ENCODE assay signal across 18 cellular contexts in genomic region chr5:10330511-10331105, GRCh38. TPM values are rescaled to one million over a fixed set of nuclear protein-coding genes. Genes with fewer than 3 reads are reported as not detected.
DNase-seq lines count a peak whose midpoint lies in the region; ATAC-seq and TF ChIP-seq lines count a peak whose summit lies in the region.
"Had no signal": no experiment of that assay in that cellular context is flagged by ENCODE, and none has a peak within 500 bp of the region (broad histone marks: within the 10 kb centered on the region; RNA-seq: fewer than 3 reads in every experiment).

No MANE protein-coding gene starts in this region.

- H3K36me3 ChIP-seq in SK-N-SH (replicated peaks in 1 of 2; ENCODE audit: control insufficient read depth in 1 of 2, insufficient read depth in 2 of 2, low read length in 1 of 2) (no peaks in the 10 kb centered on the region), left ventricle myocardium inferior (no peaks in the 10 kb centered on the region), parathyroid adenoma (ENCODE audit: control insufficient read depth, insufficient read depth, low read length) (no peaks in the 10 kb centered on the region), uterus (no peaks in the 10 kb centered on the region)
- H3K36me3 ChIP-seq: pancreas had no signal

- no peaks in the 10 kb centered on the region for H3K9me2 ChIP-seq in SK-N-SH

- TF ChIP-seq EP300 in SK-N-SH (IDR thresholded peaks at IDR 0.05; ENCODE audit: borderline replicate concordance in 1 of 2, low read depth in 1 of 2, low read length in 1 of 2) = no peak

- POLR2A ChIA-PET in SK-N-SH (lab: Yijun Ruan, JAX) = interaction anchor here (1.9 kb wide), 1 partner anchor 23 kb away, joined by 16 read pairs; the partner anchor contains the start of gene MARCHF6

- H3K4me2 ChIP-seq in SK-N-SH (peak overlapping the region; percentile 55; the same call in 1 of the 2 replicates), parathyroid adenoma (ENCODE audit: low read length) (no peak overlapping the region)

- CTCF ChIA-PET in SK-N-SH (lab: Yijun Ruan, JAX) = interaction anchor here (1.3 to 2.3 kb wide), 4 partner anchors 26 to 94 kb away, joined by 3 to 7 read pairs (median 4); no protein-coding TSS in a partner anchor

- H3K27me3 ChIP-seq in SK-N-SH (ENCODE audit: insufficient read depth) = no peaks in the 10 kb centered on the region
- H3K27me3 ChIP-seq in left ventricle myocardium inferior (ENCODE audit: low read depth) = peaks cover 10% of the 10 kb centered on the region
- H3K27me3 ChIP-seq in parathyroid adenoma (ENCODE audit: control insufficient read depth, insufficient read depth, low read length) = no peaks in the 10 kb centered on the region
- H3K27me3 ChIP-seq in uterus = no peaks in the 10 kb centered on the region
- H3K27me3 ChIP-seq: pancreas had no signal

- H3K4me3 ChIP-seq in SK-N-SH (ENCODE audit: low read depth in 2 of 2, low read length in 1 of 2) (no peak overlapping the region), left ventricle myocardium inferior (peak overlapping the region; percentile 7), parathyroid adenoma (ENCODE audit: low read depth, low read length) (no peak overlapping the region), uterus (no peak overlapping the region)
- H3K4me3 ChIP-seq: pancreas had no signal

- H3K4me1 ChIP-seq in SK-N-SH (ENCODE audit: control insufficient read depth in 1 of 2, insufficient read depth in 2 of 2, low read depth in 1 of 2, low read length in 1 of 2) = peaks cover 0 to 24% of the 10 kb centered on the region in 2 experiments; a peak in 3 of 4 replicates
- H3K4me1 ChIP-seq in left ventricle myocardium inferior = peaks cover 57% of the 10 kb centered on the region
- H3K4me1 ChIP-seq in parathyroid adenoma = peaks cover 12% of the 10 kb centered on the region
- peaks cover 4 to 13% of the 10 kb centered on the region in 2 donors for H3K4me1 ChIP-seq in uterus

- H2AFZ ChIP-seq in SK-N-SH (ENCODE audit: low read depth) = no peak overlapping the region
- peak overlapping the region; percentile 31 for H2AFZ ChIP-seq in parathyroid adenoma

- intact Hi-C loops in left ventricle myocardium inferior (cut with micrococcal nuclease) = no loop called here
- intact Hi-C loops in uterus (cut with DNase I; ENCODE audit: low total_unique reads) = no loop called here

- H3K27ac ChIP-seq in SK-N-SH (ENCODE audit: low read depth in 2 of 2, low read length in 1 of 2) (peak overlapping the region; percentile 18 to 72; a peak in 3 of 4 replicates), left ventricle myocardium inferior (replicated peaks) (peak overlapping the region; percentile 82), parathyroid adenoma (peak overlapping the region; percentile 33), uterus (peak overlapping the region; percentile 0 to 58)
- H3K27ac ChIP-seq: 22Rv1 had no signal

- no peak; the same call in 2 of the 3 replicates for ATAC-seq in SK-N-SH treated with all-trans-retinoic acid at 6 μM for 48 hours
- ATAC-seq: activated naive CD8-positive, alpha-beta T cell treated with anti-CD3 and anti-CD28 coated beads, Interleukin-2, amount 50 U/mL, for 24 hours; esophagus mucosa had no signal

- DNase-seq in SK-N-SH = no peak
- no peak for DNase-seq in left ventricle myocardium inferior
- no peak for DNase-seq in uterus
- DNase-seq in NCI-H510A treated with DMSO at 0.1 percent for 48 hours (lab: John Stamatoyannopoulos, UW) = no peak
- DNase-seq in stimulated activated CD4-positive, alpha-beta T cell treated with anti-CD3 and anti-CD28 coated beads, Interleukin-4, amount 100 ng/mL, for 4 hours = no peak
- DNase-seq in NCI-H2107 treated with DMSO at 0.1 percent for 48 hours (lab: John Stamatoyannopoulos, UW; ENCODE audit: unreplicated experiment) = no peak
- DNase-seq: activated CD4-positive, CD25-positive, alpha-beta regulatory T cell treated with anti-CD3 and anti-CD28 coated beads, Interleukin-2, amount 50 U/mL, for 72 hours; activated naive CD8-positive, alpha-beta T cell treated with anti-CD3 and anti-CD28 coated beads, Interleukin-2, amount 50 U/mL, for 24 hours; activated T-cell treated with anti-CD3 and anti-CD28 coated beads, Interleukin-2, amount 50 U/mL, for 1 hour; NCI-H226; OCI-M1; stimulated activated CD4-positive, alpha-beta T cell treated with anti-CD3 and anti-CD28 coated beads, Interleukin-1b, Interleukin-23, amount 100 ng/mL, for 48 hours; T-helper 1 cell had no signal

- TF ChIP-seq RAD21 in SK-N-SH (IDR thresholded peaks at IDR 0.05; ENCODE audit: low read length) = no peak

- no peak for TF ChIP-seq POLR2A in uterus (IDR thresholded peaks at IDR 0.05)

- H3F3A ChIP-seq in SK-N-SH (replicated peaks; ENCODE audit: insufficient read depth) = no peaks in the 10 kb centered on the region

- H3K9me3 ChIP-seq in SK-N-SH = no peaks in the 10 kb centered on the region
- H3K9me3 ChIP-seq in left ventricle myocardium inferior (replicated peaks) = no peaks in the 10 kb centered on the region
- no peaks in the 10 kb centered on the region for H3K9me3 ChIP-seq in parathyroid adenoma (ENCODE audit: control insufficient read depth, low read length)
- H3K9me3 ChIP-seq in uterus = no peaks in the 10 kb centered on the region
- H3K9me3 ChIP-seq: pancreas had no signal

- WGBS in SK-N-SH (ENCODE audit: low lambda C conversion rate) = 91% methylated on average over 6 of the region's 8 CpGs

- H3K79me2 ChIP-seq in SK-N-SH (ENCODE audit: insufficient read depth) (no peaks in the 10 kb centered on the region), parathyroid adenoma (no peaks in the 10 kb centered on the region)

- no peaks in the 10 kb centered on the region for H4K20me1 ChIP-seq in SK-N-SH (ENCODE audit: insufficient read depth)

- no peak for TF ChIP-seq CTCF in SK-N-SH (IDR thresholded peaks at IDR 0.05)
- TF ChIP-seq CTCF in left ventricle myocardium inferior (IDR thresholded peaks at IDR 0.05; ENCODE audit: borderline replicate concordance) = no peak
- TF ChIP-seq CTCF in parathyroid adenoma (IDR thresholded peaks at IDR 0.05) = no peak
- TF ChIP-seq CTCF in uterus (IDR thresholded peaks at IDR 0.05) = no peak

- no peak overlapping the region for H3K9ac ChIP-seq in SK-N-SH
- H3K9ac ChIP-seq in parathyroid adenoma = no peak overlapping the region

TF ChIP-seq in SK-N-SH, 30 proteins besides CTCF, POLR2A, EP300 and RAD21 (continues in another document):
- TF ChIP-seq GABPA (IDR thresholded peaks at IDR 0.05; ENCODE audit: low read depth) (no peak), USF1 (IDR thresholded peaks at IDR 0.05; ENCODE audit: borderline replicate concordance, low read depth) (no peak), NFIC (IDR thresholded peaks at IDR 0.05; ENCODE audit: borderline replicate concordance) (no peak), RFX5 (IDR thresholded peaks at IDR 0.05; ENCODE audit: low read length) (no peak), POLR2AphosphoS5 (IDR thresholded peaks at IDR 0.05; ENCODE audit: low read depth, low read length) (no peak), JUND (IDR thresholded peaks at IDR 0.05) (no peak), FOSL2 (IDR thresholded peaks at IDR 0.05; ENCODE audit: borderline replicate concordance, low read depth) (no peak), TEAD4 (IDR thresholded peaks at IDR 0.05; ENCODE audit: borderline replicate concordance, insufficient read depth) (no peak), SMC3 (IDR thresholded peaks at IDR 0.05; ENCODE audit: low read depth, low read length) (no peak), TAF1 (IDR thresholded peaks at IDR 0.05; ENCODE audit: borderline replicate concordance, low read depth, low read length) (no peak), FOXM1 (IDR thresholded peaks at IDR 0.05; ENCODE audit: low read depth) (no peak)

TF ChIP-seq in SK-N-SH treated with all-trans-retinoic acid at 6 μM for 48 hours, 23 proteins besides CTCF, POLR2A, EP300 and RAD21:
- no peak for TF ChIP-seq TCF4 (CRISPR knock-in tag; IDR thresholded peaks at IDR 0.05; ENCODE audit: borderline replicate concordance)
- no peak for TF ChIP-seq GLIS3 (CRISPR knock-in tag; IDR thresholded peaks at IDR 0.05)
- TF ChIP-seq, protein P1, sequence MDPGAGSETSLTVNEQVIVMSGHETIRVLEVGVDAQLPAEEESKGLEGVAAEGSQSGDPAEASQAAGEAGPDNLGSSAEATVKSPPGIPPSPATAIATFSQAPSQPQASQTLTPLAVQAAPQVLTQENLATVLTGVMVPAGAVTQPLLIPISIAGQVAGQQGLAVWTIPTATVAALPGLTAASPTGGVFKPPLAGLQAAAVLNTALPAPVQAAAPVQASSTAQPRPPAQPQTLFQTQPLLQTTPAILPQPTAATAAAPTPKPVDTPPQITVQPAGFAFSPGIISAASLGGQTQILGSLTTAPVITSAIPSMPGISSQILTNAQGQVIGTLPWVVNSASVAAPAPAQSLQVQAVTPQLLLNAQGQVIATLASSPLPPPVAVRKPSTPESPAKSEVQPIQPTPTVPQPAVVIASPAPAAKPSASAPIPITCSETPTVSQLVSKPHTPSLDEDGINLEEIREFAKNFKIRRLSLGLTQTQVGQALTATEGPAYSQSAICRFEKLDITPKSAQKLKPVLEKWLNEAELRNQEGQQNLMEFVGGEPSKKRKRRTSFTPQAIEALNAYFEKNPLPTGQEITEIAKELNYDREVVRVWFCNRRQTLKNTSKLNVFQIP (CRISPR knock-in tag; IDR thresholded peaks at IDR 0.05; ENCODE audit: borderline replicate concordance, low read depth) = no peak
- no peak for TF ChIP-seq ZC3H10 (CRISPR knock-in tag; IDR thresholded peaks at IDR 0.05)
- TF ChIP-seq ZNF8 (CRISPR knock-in tag; IDR thresholded peaks at IDR 0.05) = no peak
- no peak for TF ChIP-seq PPARA (CRISPR knock-in tag; IDR thresholded peaks at IDR 0.05; ENCODE audit: borderline replicate concordance)
TF ChIP-seq in SK-N-SH treated with all-trans-retinoic acid at 6 μM for 48 hours: peak in this region for 0.

RNA-seq across cellular contexts. Expression of gene MARCHF6, which starts 22.9 kb away (rescaled TPM):
- polyA plus RNA-seq in SK-N-SH (2012; rRNA removed) = 52.4 and 98.0 TPM in 2 replicates
- 44.5 and 51.8 TPM in 2 replicates for polyA plus RNA-seq in SK-N-SH (2012; cell fraction: cytosol; rRNA removed)
- 123 and 283 TPM in 2 replicates for polyA plus RNA-seq in SK-N-SH (2012; cell fraction: nucleus; rRNA removed)
- 162 TPM for total RNA-seq in left ventricle myocardium inferior
- total RNA-seq in uterus = 100 to 1,000 TPM in 3 of 4 donors, 10 to 100 TPM in 1; 62.1 to 234 (median 178) TPM

RNA-seq across cellular contexts. Expression of gene CMBL, which starts 22.9 kb away (rescaled TPM):
- 42.9 and 61.0 TPM in 2 replicates for polyA plus RNA-seq in SK-N-SH (2012; rRNA removed)
- 35.4 and 47.5 TPM in 2 replicates for polyA plus RNA-seq in SK-N-SH (2012; cell fraction: cytosol; rRNA removed)
- 15.4 and 21.3 TPM in 2 replicates for polyA plus RNA-seq in SK-N-SH (2012; cell fraction: nucleus; rRNA removed)
- 50.4 TPM for total RNA-seq in left ventricle myocardium inferior
- 10 to 100 TPM in 2 of 4 donors, 1 to 10 TPM in 2; 1.5 to 20.3 (median 9.1) TPM for total RNA-seq in uterus

Comparison
In these comparisons a context has a peak if more than half of its experiments do, and no peak if none do; other contexts are left out.
1. H3K27ac ChIP-seq: peak in every context shown above with its lines; median percentile 82 in left ventricle myocardium inferior; 45 in SK-N-SH; 33 in parathyroid adenoma; 29 in uterus.